In the genomic region with DNA sequence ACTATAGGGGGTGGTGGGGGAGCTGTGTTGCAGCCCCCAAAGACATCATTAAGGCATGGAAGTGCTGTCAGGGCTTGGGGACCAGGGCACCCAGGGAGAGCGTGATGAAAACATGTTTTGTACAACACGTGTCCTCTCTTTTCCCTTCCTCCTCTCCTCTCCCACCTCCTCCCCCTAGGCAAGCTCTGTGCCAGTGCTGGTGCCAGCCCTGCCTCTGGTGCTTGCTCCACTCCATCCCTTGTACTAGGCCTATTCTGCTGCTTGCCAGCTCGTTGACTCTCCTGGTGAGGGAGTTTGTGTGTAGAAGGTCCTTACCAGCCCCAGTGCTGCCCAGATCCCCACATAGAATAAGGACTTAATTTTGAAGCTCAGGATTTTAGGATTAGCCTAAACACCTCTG, we compare ENCODE assay signal across 14 cellular contexts. TPM values are rescaled to one million over a fixed set of nuclear protein-coding genes. Genes with fewer than 3 reads are reported as not detected.
DNase-seq lines count a peak whose midpoint lies in the region; TF ChIP-seq lines count a peak whose summit lies in the region.
"Had no signal": no experiment of that assay in that cellular context is flagged by ENCODE, and none has a peak within 500 bp of the region (broad histone marks: within the 10 kb centered on the region; RNA-seq: fewer than 3 reads in every experiment).

No MANE protein-coding gene starts in this region.

- CTCF ChIA-PET in CD8-positive, alpha-beta memory T cell (lab: Charles Lee) = interaction anchor here (1.0 to 13.8 kb wide), 3 partner anchors 21 to 110 kb away, joined by 3 to 98 read pairs (median 4); no protein-coding TSS in a partner anchor
- CTCF ChIA-PET in RWPE1 (lab: Yijun Ruan, JAX) = no interaction called here

- H3K4me3 Mint-ChIP-seq in CD8-positive, alpha-beta memory T cell = peak overlapping the region in 5 of 7 donors; percentile 25 to 86 (median 50)
- no peak overlapping the region for H3K4me3 Mint-ChIP-seq in endodermal cell
- H3K4me3 Mint-ChIP-seq: central memory CD8-positive, alpha-beta T cell had no signal

- no peak for TF ChIP-seq CTCF in RWPE1 (conservative IDR thresholded peaks at IDR 0.05; ENCODE audit: low read depth)
- TF ChIP-seq CTCF in endodermal cell (conservative IDR thresholded peaks at IDR 0.05) = no peak

- H3K27me3 Mint-ChIP-seq in CD8-positive, alpha-beta memory T cell = peaks cover 0 to 3% of the 10 kb centered on the region in 2 donors
- peaks cover 12% of the 10 kb centered on the region for H3K27me3 Mint-ChIP-seq in endodermal cell (ENCODE audit: insufficient read depth)
- H3K27me3 Mint-ChIP-seq: central memory CD8-positive, alpha-beta T cell had no signal

- H3K4me3 ChIP-seq in CD8-positive, alpha-beta memory T cell (ENCODE audit: low read length) = no peak overlapping the region
- no peak overlapping the region for H3K4me3 ChIP-seq in endodermal cell (ENCODE audit: low read length)
- H3K4me3 ChIP-seq in skin epidermis = no peak overlapping the region
- H3K4me3 ChIP-seq: K562, Peyer's patch had no signal

- no peaks in the 10 kb centered on the region for H3K9me3 Mint-ChIP-seq in CD8-positive, alpha-beta memory T cell
- H3K9me3 Mint-ChIP-seq in endodermal cell = no peaks in the 10 kb centered on the region
- H3K9me3 Mint-ChIP-seq: central memory CD8-positive, alpha-beta T cell had no signal

- 70 to 75% methylated on average over 2 to 3 of the region's 3 CpGs for WGBS in endodermal cell (ENCODE audit: insufficient coverage in 1 of 2, insufficient read length in 1 of 2), 2 experiments

- no peak overlapping the region for H3K27ac ChIP-seq in CD8-positive, alpha-beta memory T cell (ENCODE audit: low read depth, low read length)
- peak overlapping the region; percentile 98 for H3K27ac ChIP-seq in RWPE1
- no peak overlapping the region for H3K27ac ChIP-seq in endodermal cell (ENCODE audit: low read depth, low read length)
- peak overlapping the region in 17 of 21 experiments; percentile 62 to 97 (median 93) for H3K27ac ChIP-seq in skin epidermis
- H3K27ac ChIP-seq: Peyer's patch had no signal

- H3K36me3 Mint-ChIP-seq in CD8-positive, alpha-beta memory T cell = no peaks in the 10 kb centered on the region
- no peaks in the 10 kb centered on the region for H3K36me3 Mint-ChIP-seq in endodermal cell (ENCODE audit: low read depth)

- POLR2A ChIA-PET in CD8-positive, alpha-beta memory T cell (lab: Charles Lee) = interaction anchor here (2.2 kb wide), 1 partner anchor 16 kb away, joined by 10 read pairs; no protein-coding TSS in a partner anchor
- POLR2A ChIA-PET in RWPE1 (lab: Yijun Ruan, JAX; ENCODE audit: low non-redundant PET) = no interaction called here

- DNase-seq in CD8-positive, alpha-beta memory T cell = no peak
- DNase-seq in RWPE1 (ENCODE audit: low spot score) = no peak
- DNase-seq in endodermal cell = peak; percentile 59
- no peak for DNase-seq in NCI-H2107 treated with DMSO at 0.1 percent for 48 hours (lab: John Stamatoyannopoulos, UW; ENCODE audit: unreplicated experiment)
- no peak for DNase-seq in cerebellar cortex (ENCODE audit: low spot score)
- DNase-seq in SW480 (ENCODE audit: low spot score) = no peak
- DNase-seq: activated CD4-positive, alpha-beta T cell treated with anti-CD3 and anti-CD28 coated beads, Interleukin-2, amount 50 U/mL, for 4 hours; amniotic stem cell; NCI-H526 treated with DMSO at 0.1 percent for 48 hours; Peyer's patch; stimulated activated CD4-positive, alpha-beta T cell treated with anti-CD3 and anti-CD28 coated beads, Interleukin-2, amount 100 ng/mL, for 24 hours had no signal

- H3K4me1 ChIP-seq in CD8-positive, alpha-beta memory T cell (ENCODE audit: insufficient read depth, low read length) = peaks cover 63% of the 10 kb centered on the region
- peaks cover 16% of the 10 kb centered on the region for H3K4me1 ChIP-seq in endodermal cell (ENCODE audit: control insufficient read depth, insufficient read depth, low read length)

- peak overlapping the region; percentile 78 to 100 (median 97) for H3K27ac Mint-ChIP-seq in CD8-positive, alpha-beta memory T cell
- no peak overlapping the region for H3K27ac Mint-ChIP-seq in endodermal cell

- peaks cover 48 to 68% (median 55%) of the 10 kb centered on the region in 3 donors for H3K4me1 Mint-ChIP-seq in CD8-positive, alpha-beta memory T cell
- H3K4me1 Mint-ChIP-seq in endodermal cell = peaks cover 49% of the 10 kb centered on the region

- no peaks in the 10 kb centered on the region for H3K9me3 ChIP-seq in CD8-positive, alpha-beta memory T cell (ENCODE audit: low read length)
- H3K9me3 ChIP-seq in endodermal cell (ENCODE audit: control insufficient read depth, low read length) = no peaks in the 10 kb centered on the region
- H3K9me3 ChIP-seq: Peyer's patch had no signal

- H3K9ac ChIP-seq in endodermal cell (ENCODE audit: extremely low read depth, low read length, poor library complexity, severe bottlenecking) = no peak overlapping the region

- H3K36me3 ChIP-seq in CD8-positive, alpha-beta memory T cell (ENCODE audit: insufficient read depth, low read length) = no peaks in the 10 kb centered on the region
- H3K36me3 ChIP-seq in endodermal cell (ENCODE audit: control insufficient read depth, insufficient read depth, low read length) = no peaks in the 10 kb centered on the region
- H3K36me3 ChIP-seq: Peyer's patch had no signal

- H3K27me3 ChIP-seq in CD8-positive, alpha-beta memory T cell (ENCODE audit: insufficient read depth, low read length, poor library complexity, severe bottlenecking) = no peaks in the 10 kb centered on the region
- peaks cover 8% of the 10 kb centered on the region for H3K27me3 ChIP-seq in endodermal cell (ENCODE audit: control insufficient read depth, insufficient read depth, low read length, poor library complexity, severe bottlenecking)
- H3K27me3 ChIP-seq: Peyer's patch had no signal

RNA-seq across cellular contexts. Expression of a gene that starts 3.2 kb away (rescaled TPM):
- total RNA-seq in CD8-positive, alpha-beta memory T cell = 10 to 100 TPM; 67.0 to 68.4 TPM
- polyA plus RNA-seq in CD8-positive, alpha-beta memory T cell = 15.4 TPM
- 10 to 100 TPM; 19.5 to 26.8 TPM for total RNA-seq in endodermal cell
- 23.9 TPM for polyA plus RNA-seq in endodermal cell (2013, experiment 1 of 2)
- 18.1 TPM for polyA plus RNA-seq in endodermal cell (2013, experiment 2 of 2)

RNA-seq across cellular contexts. Expression of a gene that starts 28.1 kb away (rescaled TPM):
- total RNA-seq in CD8-positive, alpha-beta memory T cell = 100 to 1,000 TPM; 339 TPM
- 292 TPM for polyA plus RNA-seq in CD8-positive, alpha-beta memory T cell
- 1 to 10 TPM; 1.4 TPM for total RNA-seq in endodermal cell
- polyA plus RNA-seq in endodermal cell (2013, experiment 1 of 2) = 0.18 TPM
- polyA plus RNA-seq in endodermal cell (2013, experiment 2 of 2) = 0.46 TPM

RNA-seq across cellular contexts. Expression of a gene that starts 32.9 kb away (rescaled TPM):
- 10 to 100 TPM; 58.4 to 63.4 TPM for total RNA-seq in CD8-positive, alpha-beta memory T cell
- not detected for polyA plus RNA-seq in CD8-positive, alpha-beta memory T cell
- 10 to 100 TPM; 33.3 to 50.7 TPM for total RNA-seq in endodermal cell
- polyA plus RNA-seq in endodermal cell (2013, experiment 1 of 2) = 33.8 TPM
- 34.2 TPM for polyA plus RNA-seq in endodermal cell (2013, experiment 2 of 2)

RNA-seq across cellular contexts. Expression of a gene that starts 54.4 kb away (rescaled TPM):
- 10 to 100 TPM; 15.8 to 18.7 TPM for total RNA-seq in CD8-positive, alpha-beta memory T cell
- polyA plus RNA-seq in CD8-positive, alpha-beta memory T cell = 0.70 TPM
- 10 to 100 TPM; 24.9 to 38.2 TPM for total RNA-seq in endodermal cell
- 20.2 TPM for polyA plus RNA-seq in endodermal cell (2013, experiment 1 of 2)
- 23.9 TPM for polyA plus RNA-seq in endodermal cell (2013, experiment 2 of 2)

RNA-seq across cellular contexts. Expression of a gene that starts 54.6 kb away (rescaled TPM):
- total RNA-seq in CD8-positive, alpha-beta memory T cell = 10 to 100 TPM; 50.4 to 52.0 TPM
- polyA plus RNA-seq in CD8-positive, alpha-beta memory T cell = 3.3 TPM
- 10 to 100 TPM; 54.0 to 54.6 TPM for total RNA-seq in endodermal cell
- 31.5 TPM for polyA plus RNA-seq in endodermal cell (2013, experiment 1 of 2)
- polyA plus RNA-seq in endodermal cell (2013, experiment 2 of 2) = 26.9 TPM

Comparison
In these comparisons a context has a peak if more than half of its experiments do, and no peak if none do; other contexts are left out.
1. H3K27ac ChIP-seq: peak in RWPE1 (single experiment) and skin epidermis (17 of 21); none in CD8-positive, alpha-beta memory T cell (single experiment) and endodermal cell (single experiment).
2. RNA of a gene that starts 28.1 kb away (total RNA-seq): 339 TPM in CD8-positive, alpha-beta memory T cell; 1.4 TPM in endodermal cell; every median in the first group is over 100 times any median in the second.